Comparison of ENCODE assay signal across 8 cellular contexts in genomic region chr1:27671964-27672749, GRCh38. TPM values are rescaled to one million over a fixed set of nuclear protein-coding genes. Genes with fewer than 3 reads are reported as not detected.
DNase-seq lines count a peak whose midpoint lies in the region; ATAC-seq, FAIRE-seq and TF ChIP-seq lines count a peak whose summit lies in the region.

Gene IFI6, minus strand, starts transcription at chr1:27672192. Its CDS starts 2,878 bp downstream, at chr1:27669314.

- no peaks in the 10 kb centered on the region for H3K79me2 ChIP-seq in smooth muscle cell (ENCODE audit: low read depth)

- peaks cover 32 to 43% of the 10 kb centered on the region in 2 donors for H3K4me1 Mint-ChIP-seq in immature natural killer cell

- H3K4me1 ChIP-seq in A549 (peaks cover 22% of the 10 kb centered on the region; the same call in 1 of the 3 replicates), smooth muscle cell (ENCODE audit: low read depth) (no peaks in the 10 kb centered on the region)

- no peak for TF ChIP-seq CTCF in A549 (IDR thresholded peaks at IDR 0.05)
- peak; percentile 58 for TF ChIP-seq CTCF in VCaP (conservative IDR thresholded peaks at IDR 0.05)
- peak; percentile 36 for TF ChIP-seq CTCF in bronchial epithelial cell (IDR thresholded peaks at IDR 0.05; ENCODE audit: insufficient read depth, low read length, severe bottlenecking)
- peak; percentile 12 for TF ChIP-seq CTCF in smooth muscle cell (IDR thresholded peaks at IDR 0.05; ENCODE audit: borderline replicate concordance, insufficient read depth, poor library complexity, severe bottlenecking)

- CTCF ChIA-PET in A549 (lab: Yijun Ruan, JAX) = interaction anchor here (0.5 to 1.4 kb wide), 5 partner anchors 8 to 159 kb away, joined by 3 to 4 read pairs (median 3); partner anchors contain the start of genes FAM76A and PPP1R8

- no peaks in the 10 kb centered on the region for H3K9me3 Mint-ChIP-seq in immature natural killer cell

- H3K4me3 ChIP-seq in A549 = peak within 1 kb of the TSS; percentile 21
- H3K4me3 ChIP-seq in bronchial epithelial cell (ENCODE audit: low read depth, low read length) = peak within 1 kb of the TSS; percentile 12
- H3K4me3 ChIP-seq in smooth muscle cell = peak within 1 kb of the TSS; percentile 39

- DNase-seq in A549 (ENCODE audit: low read depth in 1 of 2, low spot score in 1 of 2) = peak; percentile 86 to 88
- DNase-seq in NCI-H2196 (lab: John Stamatoyannopoulos, UW; ENCODE audit: unreplicated experiment) = peak; percentile 96
- DNase-seq in bronchial epithelial cell (ENCODE audit: low read depth) = peak; percentile 92
- peak; percentile 82 to 84 (median 84) for DNase-seq in immature natural killer cell
- DNase-seq in smooth muscle cell (lab: John Stamatoyannopoulos, UW; ENCODE audit: unreplicated experiment) = peak; percentile 50

- POLR2A ChIA-PET in A549 (lab: Yijun Ruan, JAX) = interaction anchor here (1.2 to 1.4 kb wide), 2 partner anchors 53 to 159 kb away, joined by 5 to 6 read pairs; partner anchors contain the start of genes FAM76A and PPP1R8

- peak; percentile 20 for TF ChIP-seq POLR2A in A549 (IDR thresholded peaks at IDR 0.05; ENCODE audit: low read length)

- H4K20me1 ChIP-seq in smooth muscle cell (ENCODE audit: low read depth) = no peaks in the 10 kb centered on the region

- peak within 1 kb of the TSS; percentile 93 to 97 (median 96) for H3K4me3 Mint-ChIP-seq in immature natural killer cell

- H3K27ac Mint-ChIP-seq in immature natural killer cell = peak within 1 kb of the TSS; percentile 89 to 99 (median 98)

- peaks cover 0 to 9% (median 4%) of the 10 kb centered on the region in 3 donors for H3K27me3 Mint-ChIP-seq in immature natural killer cell (ENCODE audit: low read depth in 3 of 3)

- H3K9ac ChIP-seq in smooth muscle cell (ENCODE audit: low read depth) = no peak within 1 kb of the TSS

- peaks cover 4% of the 10 kb centered on the region for H3F3A ChIP-seq in smooth muscle cell (ENCODE audit: low read depth)

- H3K4me2 ChIP-seq in A549 = peak within 1 kb of the TSS; percentile 70
- peak within 1 kb of the TSS; percentile 85 for H3K4me2 ChIP-seq in smooth muscle cell

- no peaks in the 10 kb centered on the region for H3K9me3 ChIP-seq in A549
- no peaks in the 10 kb centered on the region for H3K9me3 ChIP-seq in smooth muscle cell (replicated peaks; ENCODE audit: low read depth)

- peak within 1 kb of the TSS; percentile 80 for H2AFZ ChIP-seq in smooth muscle cell (ENCODE audit: low read depth)

- H3K36me3 Mint-ChIP-seq in immature natural killer cell = peaks cover 0 to 5% (median 4%) of the 10 kb centered on the region in 3 donors

- H3K27me3 ChIP-seq in bronchial epithelial cell (ENCODE audit: control insufficient read depth, insufficient read depth, low read length) (no peaks in the 10 kb centered on the region), smooth muscle cell (ENCODE audit: low read depth) (no peaks in the 10 kb centered on the region)

- no peaks in the 10 kb centered on the region for H3K36me3 ChIP-seq in bronchial epithelial cell (ENCODE audit: control insufficient read depth, insufficient read depth, low read length)
- no peaks in the 10 kb centered on the region for H3K36me3 ChIP-seq in smooth muscle cell (ENCODE audit: low read depth)

- peak in 1 of 2 experiments; percentile 13; a peak in 1 of 5 replicates for TF ChIP-seq RAD21 in A549 (conservative IDR thresholded peaks at IDR 0.05 in 1 of 2, IDR thresholded peaks at IDR 0.05 in 1 of 2)

- no peak for TF ChIP-seq EP300 in A549 (IDR thresholded peaks at IDR 0.05)

- peak; percentile 94 to 98 for ATAC-seq in A549
- ATAC-seq in GM18519 (IDR thresholded peaks at IDR 0.05; ENCODE audit: low FRiP score, unreplicated experiment) = peak; percentile 51
- ATAC-seq in HG03095 (IDR thresholded peaks at IDR 0.05; ENCODE audit: unreplicated experiment) = peak; percentile 85

- FAIRE-seq in A549 (lab: Jason Lieb, UNC) (no peak), bronchial epithelial cell (lab: Jason Lieb, UNC) (no peak)

- peak within 1 kb of the TSS; percentile 13 to 79; a peak in 5 of 6 replicates for H3K27ac ChIP-seq in A549
- H3K27ac ChIP-seq in VCaP = peak within 1 kb of the TSS; percentile 69
- H3K27ac ChIP-seq in smooth muscle cell (ENCODE audit: low read depth) = peak within 1 kb of the TSS; percentile 66

- 1% methylated on average over 10 of the region's 10 CpGs for WGBS in A549 (ENCODE audit: missing lambda C conversion rate)
- 3% methylated on average over 10 of the region's 10 CpGs for WGBS in smooth muscle cell (ENCODE audit: low lambda C conversion rate)

TF ChIP-seq in A549, 52 proteins besides CTCF, POLR2A, EP300 and RAD21:
- TF ChIP-seq ESRRA (IDR thresholded peaks at IDR 0.05; ENCODE audit: borderline replicate concordance, low read length) (no peak), EHF (CRISPR knock-in tag; IDR thresholded peaks at IDR 0.05) (no peak), BCL3 (IDR thresholded peaks at IDR 0.05) (no peak), POLR2AphosphoS2 (conservative IDR thresholded peaks at IDR 0.05; ENCODE audit: low read length) (no peak), E2F6 (IDR thresholded peaks at IDR 0.05; ENCODE audit: borderline replicate concordance, low read depth) (no peak), MAZ (IDR thresholded peaks at IDR 0.05; ENCODE audit: borderline replicate concordance, low read depth, low read length) (no peak), CBX8 (IDR thresholded peaks at IDR 0.05) (no peak), PBX3 (IDR thresholded peaks at IDR 0.05) (0 out of 2 replicates have a peak, but pooled peaks have one; percentile 11), CHD4 (IDR thresholded peaks at IDR 0.05; ENCODE audit: borderline replicate concordance) (no peak), EHMT2 (IDR thresholded peaks at IDR 0.05; ENCODE audit: low read depth) (no peak), HEYL (CRISPR knock-in tag; IDR thresholded peaks at IDR 0.05) (no peak), KDM5A (IDR thresholded peaks at IDR 0.05) (no peak), MAX (IDR thresholded peaks at IDR 0.05) (peak; percentile 14; the same call in 1 of the 2 replicates), USF2 (IDR thresholded peaks at IDR 0.05) (0 out of 2 replicates have a peak, but pooled peaks have one; percentile 24)

RNA-seq across cellular contexts. Expression of gene IFI6, which starts in this region (rescaled TPM):
- polyA plus RNA-seq in A549 (2011; rRNA removed) (5.3 and 6.3 TPM in 2 replicates), A549 (2017; fragmentation: RNase III; extraction: RNeasy Plus Mini Kit Qiagen cat#74134 plus additional on column Dnase treatment) (8.2 to 12.3 TPM (median 8.8 TPM) in 3 replicates), immature natural killer cell (100 to 1,000 TPM in 2 of 3 donors, 10 to 100 TPM in 1; 41.3 to 186 (median 177) TPM), smooth muscle cell (43.7 and 51.5 TPM in 2 replicates)
- 6.7 and 8.0 TPM in 2 replicates for polyA plus RNA-seq in A549 (2012; cell fraction: cytosol; rRNA removed)
- polyA plus RNA-seq in A549 (2012; cell fraction: nucleus; rRNA removed) = 5.1 and 6.5 TPM in 2 replicates
- polyA minus RNA-seq in A549 (2011; rRNA and poly(A)+ RNA removed) = 4.8 and 5.5 TPM in 2 replicates
- total RNA-seq in bronchial epithelial cell (1.3 and 2.8 TPM in 2 replicates), smooth muscle cell (16.3 and 26.7 TPM in 2 replicates)

Comparison
In these comparisons a context has a peak if more than half of its experiments do, and no peak if none do; other contexts are left out.
1. Peak in every context shown above with its lines: DNase-seq, ATAC-seq, H3K4me3 ChIP-seq and H3K27ac ChIP-seq.